ENCODE assay signal across 14 cellular contexts in genomic region chr19:19061491-19061890, GRCh38. TPM values are rescaled to one million over a fixed set of nuclear protein-coding genes. Genes with fewer than 3 reads are reported as not detected.
DNase-seq lines count a peak whose midpoint lies in the region; ATAC-seq and TF ChIP-seq lines count a peak whose summit lies in the region.
"Had no signal": no experiment of that assay in that cellular context is flagged by ENCODE, and none has a peak within 500 bp of the region (broad histone marks: within the 10 kb centered on the region; RNA-seq: fewer than 3 reads in every experiment).

No MANE protein-coding gene starts in this region.

- H3K27me3 ChIP-seq in dorsolateral prefrontal cortex = no peaks in the 10 kb centered on the region
- no peaks in the 10 kb centered on the region for H3K27me3 ChIP-seq in foreskin keratinocyte
- H3K27me3 ChIP-seq: brain microvascular endothelial cell, SJSA1 had no signal

- no peaks in the 10 kb centered on the region for H3K36me3 ChIP-seq in mucosa of descending colon (ENCODE audit: low read depth)

- no peak for DNase-seq in activated naive CD4-positive, alpha-beta T cell treated with anti-CD3 and anti-CD28 coated beads, Interleukin-2, amount 10 ng/mL, durations not matched to agents 7 days and 5 days
- DNase-seq in activated naive CD4-positive, alpha-beta T cell (lab: John Stamatoyannopoulos, UW) = no peak
- DNase-seq in dorsolateral prefrontal cortex (no peak), mucosa of descending colon (peak in 2 of 3 donors; percentile 29 to 43), putamen (ENCODE audit: low spot score) (no peak), foreskin keratinocyte (no peak)
- DNase-seq: brain microvascular endothelial cell; Caco-2; effector memory CD4-positive, alpha-beta T cell; NCI-H1417 treated with DMSO at 0.1 percent for 48 hours; stimulated activated CD4-positive, alpha-beta T cell treated with anti-CD3 and anti-CD28 coated beads, Interleukin-4, amount 100 ng/mL, for 1 hour had no signal

- no peak overlapping the region for H3K4me3 Mint-ChIP-seq in activated naive CD4-positive, alpha-beta T cell treated with anti-CD3 and anti-CD28 coated beads, Interleukin-2, amount 10 ng/mL, durations not matched to agents 7 days and 5 days

- H3K36me3 Mint-ChIP-seq in activated naive CD4-positive, alpha-beta T cell treated with anti-CD3 and anti-CD28 coated beads, Interleukin-2, amount 10 ng/mL, durations not matched to agents 7 days and 5 days = peaks cover 9% of the 10 kb centered on the region

- H3K27me3 Mint-ChIP-seq in activated naive CD4-positive, alpha-beta T cell treated with anti-CD3 and anti-CD28 coated beads, Interleukin-2, amount 10 ng/mL, durations not matched to agents 7 days and 5 days = no peaks in the 10 kb centered on the region

- peak overlapping the region; percentile 37 for H3K27ac Mint-ChIP-seq in activated naive CD4-positive, alpha-beta T cell treated with anti-CD3 and anti-CD28 coated beads, Interleukin-2, amount 10 ng/mL, durations not matched to agents 7 days and 5 days

- H3K9me3 Mint-ChIP-seq in activated naive CD4-positive, alpha-beta T cell treated with anti-CD3 and anti-CD28 coated beads, Interleukin-2, amount 10 ng/mL, durations not matched to agents 7 days and 5 days = no peaks in the 10 kb centered on the region

- peaks cover 20% of the 10 kb centered on the region for H3K4me1 ChIP-seq in mucosa of descending colon (ENCODE audit: low read depth)
- peaks cover 4% of the 10 kb centered on the region for H3K4me1 ChIP-seq in foreskin keratinocyte

- peak overlapping the region in 35 of 59 donors; percentile 1 to 93 (median 46) for H3K27ac ChIP-seq in dorsolateral prefrontal cortex
- no peak overlapping the region for H3K27ac ChIP-seq in foreskin keratinocyte
- H3K27ac ChIP-seq: brain microvascular endothelial cell, SJSA1 had no signal

- no peak for TF ChIP-seq CTCF in dorsolateral prefrontal cortex (IDR thresholded peaks at IDR 0.05 in 54 of 56, conservative IDR thresholded peaks at IDR 0.05 in 2 of 56; ENCODE audit: low read depth in 1 of 56, partially characterized antibody in 56 of 56)
- TF ChIP-seq CTCF in mucosa of descending colon (IDR thresholded peaks at IDR 0.05) = no peak
- no peak for TF ChIP-seq CTCF in foreskin keratinocyte (conservative IDR thresholded peaks at IDR 0.05)

- ATAC-seq in mucosa of descending colon (no peak), GM21390 (IDR thresholded peaks at IDR 0.05; ENCODE audit: unreplicated experiment) (no peak), foreskin keratinocyte (no peak), GM21786 (IDR thresholded peaks at IDR 0.05; ENCODE audit: unreplicated experiment) (no peak)

- H3K4me3 ChIP-seq in dorsolateral prefrontal cortex (no peak overlapping the region), mucosa of descending colon (no peak overlapping the region)
- H3K4me3 ChIP-seq: SJSA1 had no signal

- CTCF ChIA-PET in activated naive CD4-positive, alpha-beta T cell treated with anti-CD3 and anti-CD28 coated beads, Interleukin-2, amount 10 ng/mL, durations not matched to agents 7 days and 5 days (lab: Charles Lee) = no interaction called here

- peaks cover 27% of the 10 kb centered on the region for H3K4me1 Mint-ChIP-seq in activated naive CD4-positive, alpha-beta T cell treated with anti-CD3 and anti-CD28 coated beads, Interleukin-2, amount 10 ng/mL, durations not matched to agents 7 days and 5 days

- intact Hi-C loops in dorsolateral prefrontal cortex (cut with DNase I) = loop anchor here (5.0 kb wide), 2 partner anchors 76 to 131 kb away; partner anchors contain the start of genes TMEM161A (in 2 of the 2), BORCS8 (in 1 of the 2) and RFXANK (in 1 of the 2)
- intact Hi-C loops in mucosa of descending colon (cut with DNase I, micrococcal nuclease) = no loop called here

- no peaks in the 10 kb centered on the region for H3K9me3 ChIP-seq in mucosa of descending colon
- H3K9me3 ChIP-seq: Caco-2, SJSA1 had no signal

RNA-seq across cellular contexts. Expression of gene SLC25A42, which starts 2.3 kb away (rescaled TPM):
- total RNA-seq in dorsolateral prefrontal cortex = 10 to 100 TPM; 17.0 to 52.0 (median 27.3) TPM
- total RNA-seq in mucosa of descending colon = 10 to 100 TPM in 1 of 3 donors, 1 to 10 TPM in 2; 9.4 to 11.7 (median 9.8) TPM
- total RNA-seq in foreskin keratinocyte = 2.6 and 2.7 TPM in 2 replicates
- 2.3 and 2.6 TPM in 2 replicates for polyA plus RNA-seq in foreskin keratinocyte

RNA-seq across cellular contexts. Expression of gene ARMC6, which starts 28.1 kb away (rescaled TPM):
- total RNA-seq in dorsolateral prefrontal cortex (10 to 100 TPM; 16.2 to 34.3 (median 24.2) TPM), mucosa of descending colon (10 to 100 TPM; 18.4 to 20.0 (median 19.3) TPM), foreskin keratinocyte (48.3 and 52.6 TPM in 2 replicates)
- polyA plus RNA-seq in foreskin keratinocyte = 43.4 and 53.1 TPM in 2 replicates

RNA-seq across cellular contexts. Expression of gene SUGP2, which starts 28.2 kb away (rescaled TPM):
- 100 to 1,000 TPM; 143 to 254 (median 191) TPM for total RNA-seq in dorsolateral prefrontal cortex
- total RNA-seq in mucosa of descending colon = 10 to 100 TPM; 65.4 to 93.4 (median 69.8) TPM
- 49.0 and 50.2 TPM in 2 replicates for total RNA-seq in foreskin keratinocyte
- 35.5 and 37.5 TPM in 2 replicates for polyA plus RNA-seq in foreskin keratinocyte

Comparison
In these comparisons a context has a peak if more than half of its experiments do, and no peak if none do; other contexts are left out.
1. DNase-seq: peak in mucosa of descending colon (2 of 3); none in activated naive CD4-positive, alpha-beta T cell treated with anti-CD3 and anti-CD28 coated beads, Interleukin-2, amount 10 ng/mL, durations not matched to agents 7 days and 5 days (single experiment), activated naive CD4-positive, alpha-beta T cell (0 of 4), dorsolateral prefrontal cortex (0 of 10), putamen (single experiment) and foreskin keratinocyte (0 of 2).
2. intact Hi-C loops: an anchor here in dorsolateral prefrontal cortex (5.0 kb wide); none called in mucosa of descending colon.